8 cellular contexts compared by ENCODE assay signal in genomic region chr2:207133862-207134519, GRCh38. TPM values are rescaled to one million over a fixed set of nuclear protein-coding genes. Genes with fewer than 3 reads are reported as not detected.
DNase-seq lines count a peak whose midpoint lies in the region; TF ChIP-seq lines count a peak whose summit lies in the region.

No MANE protein-coding gene starts in this region.

- no peak overlapping the region for H3K23ac ChIP-seq in H9 (ENCODE audit: insufficient read length, low read depth, low read length)

- no peak overlapping the region for H3K56ac ChIP-seq in H9 (ENCODE audit: insufficient read length, low read depth, low read length)

- no peaks in the 10 kb centered on the region for H3K9me3 ChIP-seq in H9 (ENCODE audit: control insufficient read depth, low read depth, low read length)

- peak overlapping the region in 1 of 2 experiments; percentile 10; a peak in 2 of 5 replicates for H3K4me3 Mint-ChIP-seq in H9

- no peaks in the 10 kb centered on the region; a peak in 2 of 5 replicates for H3K9me3 Mint-ChIP-seq in H9

- no peak overlapping the region for H3K27ac ChIP-seq in H9 (ENCODE audit: insufficient read length, low read depth, low read length)

- H4K5ac ChIP-seq in H9 (ENCODE audit: insufficient read length, low read depth, low read length): no peak overlapping the region

- H3K9ac ChIP-seq in H9 (ENCODE audit: extremely low read depth, insufficient read length, low read length): no peak overlapping the region

- no peak overlapping the region for H2BK20ac ChIP-seq in H9 (ENCODE audit: low read depth, low read length, poor library complexity, severe bottlenecking)

- H3K36me3 Mint-ChIP-seq in H9 (ENCODE audit: insufficient read depth in 1 of 3, low read depth in 3 of 3): peaks cover 11 to 25% (median 18%) of the 10 kb centered on the region in 3 experiments

- H3K27me3 ChIP-seq in H9 (ENCODE audit: insufficient read depth, low read length): no peaks in the 10 kb centered on the region

- no peak overlapping the region for H3K4me2 ChIP-seq in H9 (ENCODE audit: insufficient read depth, insufficient read length, low read length)

- peak overlapping the region; percentile 82 for H4K91ac ChIP-seq in H9 (ENCODE audit: insufficient read length, low read depth, low read length)

- H3T11ph ChIP-seq in H9 (ENCODE audit: low read length): no peak overlapping the region

- H4K20me1 ChIP-seq in H9 (ENCODE audit: control insufficient read depth, insufficient read depth, insufficient read length): no peaks in the 10 kb centered on the region

- no peaks in the 10 kb centered on the region for H3K23me2 ChIP-seq in H9 (ENCODE audit: insufficient read length, low read depth, low read length, poor library complexity, severe bottlenecking)

- H3K4me1 ChIP-seq in H9 (ENCODE audit: insufficient read depth, low read length): peaks cover 6% of the 10 kb centered on the region; the same call in 1 of the 2 replicates

- no peak overlapping the region for H2BK120ac ChIP-seq in H9 (ENCODE audit: low read depth, low read length, poor library complexity, severe bottlenecking)

- no peak overlapping the region for H3K4ac ChIP-seq in H9 (ENCODE audit: low read depth, low read length)

- H3K4me3 ChIP-seq in foreskin fibroblast (ENCODE audit: low read depth in 1 of 2, low read length in 2 of 2): no peak overlapping the region

- peak overlapping the region; percentile 61; the same call in 1 of the 2 replicates for H3K14ac ChIP-seq in H9 (ENCODE audit: insufficient read depth, low read length)

- H2AFZ ChIP-seq in H9 (ENCODE audit: low read length): no peak overlapping the region

- H3K27ac Mint-ChIP-seq in H9: peak overlapping the region; percentile 21 to 37 (median 24)

- no peak for DNase-seq in H9
- peak; percentile 33 for DNase-seq in RKO (ENCODE audit: low spot score)
- peak; percentile 98 for DNase-seq in foreskin fibroblast
- DNase-seq in posterior vena cava (ENCODE audit: low spot score): peak; percentile 87
- no peak for DNase-seq in occipital lobe (lab: John Stamatoyannopoulos, UW)
- no peak for DNase-seq in middle frontal gyrus (ENCODE audit: extremely low spot score, low spot score)
- no peak for DNase-seq in activated CD4-positive, alpha-beta T cell treated with anti-CD3 and anti-CD28 coated beads for 1 hour
- DNase-seq in HuH-7.5 (ENCODE audit: low spot score): no peak

- peaks cover 43 to 69% of the 10 kb centered on the region in 2 experiments for H3K4me1 Mint-ChIP-seq in H9

- no peaks in the 10 kb centered on the region for H3K79me1 ChIP-seq in H9 (ENCODE audit: insufficient read depth, low read depth, low read length, poor library complexity, severe bottlenecking)

- H2BK15ac ChIP-seq in H9 (ENCODE audit: low read depth, low read length): no peak overlapping the region

- H3K79me2 ChIP-seq in H9 (ENCODE audit: insufficient read depth, low read length): peaks cover 6% of the 10 kb centered on the region; the same call in 1 of the 2 replicates

- no peaks in the 10 kb centered on the region for H3K27me3 Mint-ChIP-seq in H9 (ENCODE audit: low read depth)

- intact Hi-C loops in posterior vena cava (cut with DNase I): no loop called here

- H2BK5ac ChIP-seq in H9 (ENCODE audit: insufficient read length, low read length): no peak overlapping the region

- TF ChIP-seq CTCF in H9 (conservative IDR thresholded peaks at IDR 0.05) (no peak), foreskin fibroblast (IDR thresholded peaks at IDR 0.05; ENCODE audit: low read depth, low read length) (no peak)

- WGBS in H9 (ENCODE audit: extremely low coverage, insufficient read length, low lambda C conversion rate): no CpG with 5 or more reads among the region's 13 CpGs

- H2BK12ac ChIP-seq in H9 (ENCODE audit: insufficient read length, low read depth, low read length): no peak overlapping the region

- peak overlapping the region; percentile 39 for H2AK5ac ChIP-seq in H9 (ENCODE audit: insufficient read length, low read length)

- peak overlapping the region; percentile 78 for H3K18ac ChIP-seq in H9 (ENCODE audit: insufficient read length, low read depth, low read length)

- H4K8ac ChIP-seq in H9 (replicated peaks; ENCODE audit: insufficient read length, low read depth, low read length): no peak overlapping the region

RNA-seq across cellular contexts. Expression of gene KLF7, which starts 31.8 kb away (rescaled TPM):
- total RNA-seq in H9 (2021) (32.2 and 33.4 TPM in 2 replicates), posterior vena cava (10 to 100 TPM; 64.2 to 64.5 TPM), occipital lobe (69.7 TPM)

Comparison
In these comparisons a context has a peak if more than half of its experiments do, and no peak if none do; other contexts are left out.
1. DNase-seq: peak in RKO (single experiment), foreskin fibroblast (2 of 2) and posterior vena cava (single experiment); none in H9 (single experiment), occipital lobe (single experiment), middle frontal gyrus (single experiment), activated CD4-positive, alpha-beta T cell treated with anti-CD3 and anti-CD28 coated beads for 1 hour (single experiment) and HuH-7.5 (single experiment).